2 cellular contexts compared by ENCODE assay signal in the genomic region with DNA sequence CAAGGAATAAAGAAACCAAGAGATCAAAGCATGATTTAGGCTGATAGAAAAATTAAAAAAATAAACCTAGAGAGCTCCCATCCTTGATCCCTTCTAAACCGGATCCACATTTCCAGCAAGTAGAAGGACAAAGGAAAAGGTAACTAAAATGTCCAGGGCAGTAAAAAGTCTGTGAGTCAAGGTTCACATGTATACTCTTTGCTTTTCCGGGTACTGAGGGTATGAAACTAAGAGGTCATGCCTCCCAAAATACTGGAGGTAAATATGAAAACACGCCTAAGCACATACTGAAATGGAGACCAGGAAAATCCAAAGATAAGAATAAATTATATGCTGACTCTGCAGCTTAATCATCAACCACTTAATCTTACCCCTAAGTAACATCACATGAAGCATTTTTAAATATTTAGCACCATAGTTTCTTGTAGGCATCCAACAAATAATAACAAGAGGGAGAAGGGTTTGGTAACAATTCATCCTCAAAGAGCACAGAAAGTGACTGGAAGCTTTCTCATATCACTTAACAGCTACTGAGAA.
TF ChIP-seq lines count a peak whose summit lies in the region.

No MANE protein-coding gene starts in this region.

TF ChIP-seq in IMR-90, 13 proteins besides CTCF, POLR2A, EP300 and RAD21 (continued from another document):
- TF ChIP-seq, protein P1, sequence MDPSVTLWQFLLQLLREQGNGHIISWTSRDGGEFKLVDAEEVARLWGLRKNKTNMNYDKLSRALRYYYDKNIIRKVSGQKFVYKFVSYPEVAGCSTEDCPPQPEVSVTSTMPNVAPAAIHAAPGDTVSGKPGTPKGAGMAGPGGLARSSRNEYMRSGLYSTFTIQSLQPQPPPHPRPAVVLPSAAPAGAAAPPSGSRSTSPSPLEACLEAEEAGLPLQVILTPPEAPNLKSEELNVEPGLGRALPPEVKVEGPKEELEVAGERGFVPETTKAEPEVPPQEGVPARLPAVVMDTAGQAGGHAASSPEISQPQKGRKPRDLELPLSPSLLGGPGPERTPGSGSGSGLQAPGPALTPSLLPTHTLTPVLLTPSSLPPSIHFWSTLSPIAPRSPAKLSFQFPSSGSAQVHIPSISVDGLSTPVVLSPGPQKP (IDR thresholded peaks at IDR 0.05; ENCODE audit: borderline replicate concordance, low read depth, low read length) = no peak
- TF ChIP-seq NFE2L2 (IDR thresholded peaks at IDR 0.05; ENCODE audit: low read depth, low read length) (no peak), SMC3 (IDR thresholded peaks at IDR 0.05; ENCODE audit: low read depth, low read length) (no peak)

TF ChIP-seq in liver, 16 proteins besides CTCF, POLR2A, EP300 and RAD21 (continued from another document):
- TF ChIP-seq, protein P2, sequence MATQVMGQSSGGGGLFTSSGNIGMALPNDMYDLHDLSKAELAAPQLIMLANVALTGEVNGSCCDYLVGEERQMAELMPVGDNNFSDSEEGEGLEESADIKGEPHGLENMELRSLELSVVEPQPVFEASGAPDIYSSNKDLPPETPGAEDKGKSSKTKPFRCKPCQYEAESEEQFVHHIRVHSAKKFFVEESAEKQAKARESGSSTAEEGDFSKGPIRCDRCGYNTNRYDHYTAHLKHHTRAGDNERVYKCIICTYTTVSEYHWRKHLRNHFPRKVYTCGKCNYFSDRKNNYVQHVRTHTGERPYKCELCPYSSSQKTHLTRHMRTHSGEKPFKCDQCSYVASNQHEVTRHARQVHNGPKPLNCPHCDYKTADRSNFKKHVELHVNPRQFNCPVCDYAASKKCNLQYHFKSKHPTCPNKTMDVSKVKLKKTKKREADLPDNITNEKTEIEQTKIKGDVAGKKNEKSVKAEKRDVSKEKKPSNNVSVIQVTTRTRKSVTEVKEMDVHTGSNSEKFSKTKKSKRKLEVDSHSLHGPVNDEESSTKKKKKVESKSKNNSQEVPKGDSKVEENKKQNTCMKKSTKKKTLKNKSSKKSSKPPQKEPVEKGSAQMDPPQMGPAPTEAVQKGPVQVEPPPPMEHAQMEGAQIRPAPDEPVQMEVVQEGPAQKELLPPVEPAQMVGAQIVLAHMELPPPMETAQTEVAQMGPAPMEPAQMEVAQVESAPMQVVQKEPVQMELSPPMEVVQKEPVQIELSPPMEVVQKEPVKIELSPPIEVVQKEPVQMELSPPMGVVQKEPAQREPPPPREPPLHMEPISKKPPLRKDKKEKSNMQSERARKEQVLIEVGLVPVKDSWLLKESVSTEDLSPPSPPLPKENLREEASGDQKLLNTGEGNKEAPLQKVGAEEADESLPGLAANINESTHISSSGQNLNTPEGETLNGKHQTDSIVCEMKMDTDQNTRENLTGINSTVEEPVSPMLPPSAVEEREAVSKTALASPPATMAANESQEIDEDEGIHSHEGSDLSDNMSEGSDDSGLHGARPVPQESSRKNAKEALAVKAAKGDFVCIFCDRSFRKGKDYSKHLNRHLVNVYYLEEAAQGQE (IDR thresholded peaks at IDR 0.05) = no peak
- TF ChIP-seq NR2F2 (IDR thresholded peaks at IDR 0.05) (no peak), GABPA (IDR thresholded peaks at IDR 0.05 in 1 of 2, conservative IDR thresholded peaks at IDR 0.05 in 1 of 2) (no peak), HNF4G (IDR thresholded peaks at IDR 0.05) (no peak), JUND (IDR thresholded peaks at IDR 0.05) (peak in 1 of 2 donors; percentile 25), EGR1 (IDR thresholded peaks at IDR 0.05; ENCODE audit: low read depth in 2 of 2) (peak in 1 of 2 donors; percentile 16), YY1 (IDR thresholded peaks at IDR 0.05) (peak; percentile 51), SP1 (IDR thresholded peaks at IDR 0.05) (peak; percentile 80), FOXA2 (IDR thresholded peaks at IDR 0.05) (peak; percentile 61), FOXA1 (IDR thresholded peaks at IDR 0.05) (peak; percentile 59), TAF1 (conservative IDR thresholded peaks at IDR 0.05) (no peak), RXRA (IDR thresholded peaks at IDR 0.05) (peak; percentile 81 to 82)
- TF ChIP-seq, protein P3, sequence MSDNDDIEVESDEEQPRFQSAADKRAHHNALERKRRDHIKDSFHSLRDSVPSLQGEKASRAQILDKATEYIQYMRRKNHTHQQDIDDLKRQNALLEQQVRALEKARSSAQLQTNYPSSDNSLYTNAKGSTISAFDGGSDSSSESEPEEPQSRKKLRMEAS (IDR thresholded peaks at IDR 0.05) = peak; percentile 66
- TF ChIP-seq, protein P4, sequence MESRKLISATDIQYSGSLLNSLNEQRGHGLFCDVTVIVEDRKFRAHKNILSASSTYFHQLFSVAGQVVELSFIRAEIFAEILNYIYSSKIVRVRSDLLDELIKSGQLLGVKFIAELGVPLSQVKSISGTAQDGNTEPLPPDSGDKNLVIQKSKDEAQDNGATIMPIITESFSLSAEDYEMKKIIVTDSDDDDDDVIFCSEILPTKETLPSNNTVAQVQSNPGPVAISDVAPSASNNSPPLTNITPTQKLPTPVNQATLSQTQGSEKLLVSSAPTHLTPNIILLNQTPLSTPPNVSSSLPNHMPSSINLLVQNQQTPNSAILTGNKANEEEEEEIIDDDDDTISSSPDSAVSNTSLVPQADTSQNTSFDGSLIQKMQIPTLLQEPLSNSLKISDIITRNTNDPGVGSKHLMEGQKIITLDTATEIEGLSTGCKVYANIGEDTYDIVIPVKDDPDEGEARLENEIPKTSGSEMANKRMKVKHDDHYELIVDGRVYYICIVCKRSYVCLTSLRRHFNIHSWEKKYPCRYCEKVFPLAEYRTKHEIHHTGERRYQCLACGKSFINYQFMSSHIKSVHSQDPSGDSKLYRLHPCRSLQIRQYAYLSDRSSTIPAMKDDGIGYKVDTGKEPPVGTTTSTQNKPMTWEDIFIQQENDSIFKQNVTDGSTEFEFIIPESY (IDR thresholded peaks at IDR 0.05) = peak; percentile 41
- TF ChIP-seq, protein P5, sequence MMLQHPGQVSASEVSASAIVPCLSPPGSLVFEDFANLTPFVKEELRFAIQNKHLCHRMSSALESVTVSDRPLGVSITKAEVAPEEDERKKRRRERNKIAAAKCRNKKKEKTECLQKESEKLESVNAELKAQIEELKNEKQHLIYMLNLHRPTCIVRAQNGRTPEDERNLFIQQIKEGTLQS (IDR thresholded peaks at IDR 0.05) = peak; percentile 55
